In genomic region chr11:355581-356458, GRCh38 we compare ENCODE assay signal across 8 cellular contexts. TPM values are rescaled to one million over a fixed set of nuclear protein-coding genes. Genes with fewer than 3 reads are reported as not detected.
A peak's percentile ranks its signal among the peaks of the same experiment; 100 is the strongest.
DNase-seq lines count a peak whose midpoint lies in the region; ATAC-seq and TF ChIP-seq lines count a peak whose summit lies in the region.

No MANE protein-coding gene starts in this region.

- in situ Hi-C loops in Panc1 (cut with HindIII; ENCODE audit: low pct_unique_long_range_greater_than_20kb, low sequenced_read_pairs) = no loop called here

- H3K4me3 Mint-ChIP-seq in nephron = peak overlapping the region; percentile 61 to 67 (median 61)

- H3K9me3 Mint-ChIP-seq in nephron = no peaks in the 10 kb centered on the region

- ATAC-seq in HG03045 (IDR thresholded peaks at IDR 0.05; ENCODE audit: unreplicated experiment) = peak; percentile 65
- ATAC-seq in Panc1 = peak; percentile 91
- ATAC-seq in HG03139 (IDR thresholded peaks at IDR 0.05; ENCODE audit: unreplicated experiment) = no peak

- no peaks in the 10 kb centered on the region for H3K27me3 Mint-ChIP-seq in nephron (ENCODE audit: low read depth)

- CTCF ChIA-PET in Panc1 (lab: Charles Lee) = interaction anchor here (0.6 to 0.8 kb wide), 5 partner anchors 39 to 105 kb away, joined by 3 to 7 read pairs (median 4); no protein-coding TSS in a partner anchor

- peaks cover 35% of the 10 kb centered on the region for H3K4me1 ChIP-seq in Panc1 (ENCODE audit: control insufficient read depth, insufficient read depth, low read length)

- BruUV-seq in Panc1 (replicated peaks; lab: Mats Ljungman, UMichigan) = TSS peak; percentile 99

- H3K4me1 Mint-ChIP-seq in nephron = peaks cover 31% of the 10 kb centered on the region

- no peaks in the 10 kb centered on the region for H3K36me3 Mint-ChIP-seq in nephron (ENCODE audit: low read depth)

- peak overlapping the region; percentile 24 to 42 for H3K4me3 ChIP-seq in Panc1 (ENCODE audit: low read depth in 2 of 2, low read length in 2 of 2)

- POLR2A ChIA-PET in Panc1 (lab: Charles Lee) = interaction anchor here (0.6 to 2.1 kb wide), 6 partner anchors 14 to 338 kb away, joined by 4 to 7 read pairs (median 6); no protein-coding TSS in a partner anchor

- H3K36me3 ChIP-seq in Panc1 (ENCODE audit: control insufficient read depth, insufficient read depth, low read length) = no peaks in the 10 kb centered on the region

- no peaks in the 10 kb centered on the region for H3K9me3 ChIP-seq in Panc1 (ENCODE audit: control insufficient read depth, insufficient read depth, low read depth, low read length)

- intact Hi-C loops in Panc1 (cut with micrococcal nuclease; ENCODE audit: unreplicated experiment) = loop anchor here (5.0 to 10.0 kb wide), 2 partner anchors 49 to 141 kb away; partner anchors contain the start of gene IFITM2

- no peaks in the 10 kb centered on the region for H3K27me3 ChIP-seq in Panc1 (ENCODE audit: control insufficient read depth, insufficient read depth, low read length)

- peak overlapping the region; percentile 99 for H3K27ac ChIP-seq in Panc1 (ENCODE audit: low read length)

- DNase-seq in EL = peak; percentile 95
- peak; percentile 51 for DNase-seq in Panc1 (ENCODE audit: low read depth, low spot score)
- peak; percentile 72 for DNase-seq in activated effector memory CD4-positive, alpha-beta T cell treated with Interleukin-2 at 50 U/mL for 16 hours
- DNase-seq in fibroblast of peridontal ligament (ENCODE audit: extremely low read depth) = peak; percentile 93
- peak; percentile 82 for DNase-seq in stimulated activated naive CD4-positive, alpha-beta T cell treated with Interleukin-2 at 50 U/mL for 16 hours (lab: John Stamatoyannopoulos, UW)

- peak overlapping the region in 2 of 3 experiments; percentile 99 to 100 for H3K27ac Mint-ChIP-seq in nephron

- TF ChIP-seq CTCF in Panc1 (IDR thresholded peaks at IDR 0.05) (no peak), nephron (IDR thresholded peaks at IDR 0.05; ENCODE audit: unreplicated experiment in 3 of 3) (no peak)

RNA-seq across cellular contexts. Expression of gene B4GALNT4, which starts 13.5 kb away (rescaled TPM):
- total RNA-seq in Panc1 (2021; ENCODE audit: unreplicated experiment) = 122 TPM
- 259 TPM for polyA plus RNA-seq in Panc1 (2012; ENCODE audit: insufficient read length)

RNA-seq across cellular contexts. Expression of gene IFITM3, which starts 35.2 kb away (rescaled TPM):
- 614 TPM for total RNA-seq in Panc1 (2021; ENCODE audit: unreplicated experiment)
- polyA plus RNA-seq in Panc1 (2012; ENCODE audit: insufficient read length) = 1,322 TPM

RNA-seq across cellular contexts. Expression of gene PKP3, which starts 38.2 kb away (rescaled TPM):
- 36.8 TPM for total RNA-seq in Panc1 (2021; ENCODE audit: unreplicated experiment)
- 38.8 TPM for polyA plus RNA-seq in Panc1 (2012; ENCODE audit: insufficient read length)

RNA-seq across cellular contexts. Expression of gene IFITM1, which starts 42.0 kb away (rescaled TPM):
- total RNA-seq in Panc1 (2021; ENCODE audit: unreplicated experiment) = 66.3 TPM
- 206 TPM for polyA plus RNA-seq in Panc1 (2012; ENCODE audit: insufficient read length)

RNA-seq across cellular contexts. Expression of gene IFITM2, which starts 48.2 kb away (rescaled TPM):
- 183 TPM for total RNA-seq in Panc1 (2021; ENCODE audit: unreplicated experiment)
- 402 TPM for polyA plus RNA-seq in Panc1 (2012; ENCODE audit: insufficient read length)
